Comparison of ENCODE assay signal across 23 cellular contexts in genomic region chr2:27000228-27000627, GRCh38.
"Had no signal": no experiment of that assay in that cellular context is flagged by ENCODE, and none has a peak within 500 bp of the region (broad histone marks: within the 10 kb centered on the region; RNA-seq: fewer than 3 reads in every experiment).

No MANE protein-coding gene starts in this region.

- H3K27ac ChIP-seq: breast epithelium, epithelial cell of prostate, esophagus squamous epithelium, left lung, lower lobe of right lung, right lobe of liver, VCaP had no signal

- H3K4me1 ChIP-seq: breast epithelium, esophagus squamous epithelium, left lung, lower lobe of right lung, right lobe of liver, tibial nerve had no signal

- H3K27ac Mint-ChIP-seq: activated naive CD4-positive, alpha-beta T cell treated with anti-CD3 and anti-CD28 coated beads, Interleukin-2, amount 50 U/mL, for 72 hours; activated T-cell treated with anti-CD3 and anti-CD28 coated beads, Interleukin-2, amount 50 U/mL, for 72 hours; nephron had no signal

- H3K4me3 ChIP-seq: breast epithelium, esophagus squamous epithelium, left lung, lower lobe of right lung, right lobe of liver, tibial nerve had no signal

- ATAC-seq: activated naive CD4-positive, alpha-beta T cell treated with anti-CD3 and anti-CD28 coated beads, Interleukin-2, amount 50 U/mL, for 72 hours; activated T-cell treated with anti-CD3 and anti-CD28 coated beads, Interleukin-2, amount 50 U/mL, for 72 hours; left lung; lower lobe of right lung; right lobe of liver had no signal

- H3K36me3 Mint-ChIP-seq: activated naive CD4-positive, alpha-beta T cell treated with anti-CD3 and anti-CD28 coated beads, Interleukin-2, amount 50 U/mL, for 72 hours had no signal

- H3K4me3 Mint-ChIP-seq: activated T-cell treated with anti-CD3 and anti-CD28 coated beads, Interleukin-2, amount 50 U/mL, for 72 hours; central memory CD8-positive, alpha-beta T cell; nephron had no signal

- H3K9me3 Mint-ChIP-seq: activated naive CD4-positive, alpha-beta T cell treated with anti-CD3 and anti-CD28 coated beads, Interleukin-2, amount 50 U/mL, for 72 hours; activated T-cell treated with anti-CD3 and anti-CD28 coated beads, Interleukin-2, amount 50 U/mL, for 72 hours; central memory CD8-positive, alpha-beta T cell; nephron had no signal

- H3K9me3 ChIP-seq: breast epithelium, esophagus squamous epithelium, left lung, lower lobe of right lung, right lobe of liver, tibial nerve had no signal

- H3K4me1 Mint-ChIP-seq: central memory CD8-positive, alpha-beta T cell; nephron had no signal

- H3K36me3 ChIP-seq: breast epithelium, esophagus squamous epithelium, left lung, lower lobe of right lung, right lobe of liver, tibial nerve had no signal

- H3K27me3 ChIP-seq: breast epithelium, esophagus squamous epithelium, left lung, right lobe of liver, tibial nerve had no signal

- DNase-seq: activated CD4-positive, alpha-beta T cell treated with anti-CD3 and anti-CD28 coated beads for 4 hours; activated CD4-positive, alpha-beta T cell treated with anti-CD3 and anti-CD28 coated beads, Interleukin-2, amount 50 U/mL, for 4 hours; activated naive CD4-positive, alpha-beta T cell; activated T-cell treated with anti-CD3 and anti-CD28 coated beads for 4 hours; activated T-cell treated with anti-CD3 and anti-CD28 coated beads, Interleukin-2, amount 50 U/mL, for 72 hours; dermis blood vessel endothelial cell; effector CD4-positive, alpha-beta T cell; esophagus squamous epithelium; foreskin melanocyte; kidney glomerular epithelial cell; left lung; lower lobe of right lung; posterior cingulate gyrus; right lobe of liver; stimulated activated CD4-positive, alpha-beta T cell treated with anti-CD3 and anti-CD28 coated beads, Interleukin-2, amount 100 ng/mL, for 48 hours; stimulated activated naive CD4-positive, alpha-beta T cell treated with Interleukin-2 at 50 U/mL for 16 hours had no signal
